ENCODE assay signal across 8 cellular contexts in the genomic region with DNA sequence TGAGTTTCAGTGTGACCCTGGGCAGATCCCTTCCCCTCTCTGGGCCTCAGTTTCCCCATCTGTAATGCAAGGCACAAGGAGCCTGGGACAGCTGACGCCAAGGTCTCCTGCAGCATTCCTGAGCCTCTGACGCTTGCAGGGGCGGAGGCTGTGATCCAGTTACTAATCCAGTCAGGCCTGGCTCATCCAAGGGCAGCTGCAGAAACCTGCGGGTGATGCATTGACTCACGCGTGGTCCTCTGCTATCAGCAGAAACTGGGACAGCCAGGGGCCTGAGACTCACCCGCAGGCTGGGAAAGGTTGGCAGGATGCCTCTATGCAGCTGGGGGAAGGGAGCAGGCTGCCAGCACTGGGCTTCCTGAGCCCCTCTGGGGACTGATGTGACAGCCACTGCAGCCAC.
DNase-seq lines count a peak whose midpoint lies in the region; ATAC-seq and TF ChIP-seq lines count a peak whose summit lies in the region.

No MANE protein-coding gene starts in this region.

- H3K9ac ChIP-seq in BLaER1, result no peak overlapping the region

- TF ChIP-seq POLR2A in GM18505 (IDR thresholded peaks at IDR 0.05; ENCODE audit: borderline replicate concordance, extremely low read depth, insufficient read depth, insufficient read length), result no peak

- peaks cover 17% of the 10 kb centered on the region for H3K27me3 ChIP-seq in BLaER1

- no peaks in the 10 kb centered on the region for H3K9me3 ChIP-seq in BLaER1

- ATAC-seq in GM18505 (IDR thresholded peaks at IDR 0.05; ENCODE audit: unreplicated experiment), result no peak
- ATAC-seq in HG02588 (IDR thresholded peaks at IDR 0.05; ENCODE audit: unreplicated experiment), result no peak

- H4K20me1 ChIP-seq in BLaER1, result peaks cover 30% of the 10 kb centered on the region

- no peaks in the 10 kb centered on the region for H3K36me3 ChIP-seq in BLaER1

- TF ChIP-seq CTCF in fibroblast of the aortic adventitia (IDR thresholded peaks at IDR 0.05; ENCODE audit: insufficient read depth, low read length), result no peak

- peaks cover 46% of the 10 kb centered on the region for H3K4me1 ChIP-seq in BLaER1

- H3K4me2 ChIP-seq in BLaER1, result peak overlapping the region; percentile 72

- H3K27ac ChIP-seq in BLaER1, result no peak overlapping the region

- H3K4me3 ChIP-seq in BLaER1, result no peak overlapping the region
- no peak overlapping the region for H3K4me3 ChIP-seq in fibroblast of the aortic adventitia (ENCODE audit: low read depth, low read length)

- DNase-seq in RPMI7951 (ENCODE audit: low read depth), result peak; percentile 98
- DNase-seq in fibroblast of the aortic adventitia (ENCODE audit: low read depth), result peak; percentile 95
- peak in 49 of 56 donors; percentile 19 to 90 (median 54) for DNase-seq in nucleus accumbens (lab: John Stamatoyannopoulos, UW)
- DNase-seq in NCI-H128 (lab: John Stamatoyannopoulos, UW; ENCODE audit: unreplicated experiment), result no peak
- DNase-seq in central memory CD4-positive, alpha-beta T cell, result no peak

Comparison
In these comparisons a context has a peak if more than half of its experiments do, and no peak if none do; other contexts are left out.
1. DNase-seq: peak in RPMI7951 (single experiment), fibroblast of the aortic adventitia (single experiment) and nucleus accumbens (49 of 56); none in NCI-H128 (single experiment) and central memory CD4-positive, alpha-beta T cell (single experiment).